10 cellular contexts compared by ENCODE assay signal in the genomic region with DNA sequence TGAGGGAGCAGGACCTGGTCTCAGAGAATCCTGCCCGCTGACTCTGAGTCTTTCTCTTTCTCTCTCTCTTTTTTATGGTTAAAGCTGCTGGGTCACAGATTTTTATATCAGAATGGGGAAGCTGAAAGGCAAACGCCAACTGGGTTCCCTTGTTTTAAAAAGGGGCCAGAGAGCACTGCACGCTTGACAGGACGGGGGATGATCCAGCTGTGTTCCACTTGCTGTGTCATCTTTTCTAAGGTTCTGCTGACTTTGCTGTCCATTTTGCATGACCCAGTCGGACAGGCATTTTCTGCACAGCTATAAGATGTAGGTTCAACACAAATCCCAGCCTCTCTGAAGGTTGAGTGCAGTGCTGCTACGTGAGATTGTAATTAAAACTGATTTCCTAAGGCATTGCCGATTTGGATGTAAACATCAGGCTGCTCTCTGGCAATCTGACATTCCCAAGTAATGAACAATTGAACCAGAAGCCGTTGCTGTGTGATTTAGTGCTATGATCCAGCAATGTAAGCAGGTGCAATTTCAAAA. TPM values are rescaled to one million over a fixed set of nuclear protein-coding genes. Genes with fewer than 3 reads are reported as not detected.
A peak's percentile ranks its signal among the peaks of the same experiment; 100 is the strongest.
DNase-seq lines count a peak whose midpoint lies in the region; ATAC-seq, FAIRE-seq and TF ChIP-seq lines count a peak whose summit lies in the region.
"Had no signal": no experiment of that assay in that cellular context is flagged by ENCODE, and none has a peak within 500 bp of the region (broad histone marks: within the 10 kb centered on the region; RNA-seq: fewer than 3 reads in every experiment).

No MANE protein-coding gene starts in this region.

- 29 to 59% (median 38%) methylated on average over 8 of the region's 8 CpGs for WGBS in psoas muscle, 3 donors

- TF ChIP-seq CTCF in fibroblast of villous mesenchyme (IDR thresholded peaks at IDR 0.05; ENCODE audit: insufficient read depth, low read depth, low read length) (no peak), psoas muscle (IDR thresholded peaks at IDR 0.05) (no peak), WERI-Rb-1 (IDR thresholded peaks at IDR 0.05; ENCODE audit: low read depth, low read length) (no peak), PC-3 (conservative IDR thresholded peaks at IDR 0.05; ENCODE audit: low read depth, low read length) (no peak)

- H3K9me3 ChIP-seq in psoas muscle (no peaks in the 10 kb centered on the region), WERI-Rb-1 (ENCODE audit: severe bottlenecking) (no peaks in the 10 kb centered on the region), PC-3 (ENCODE audit: low read length) (no peaks in the 10 kb centered on the region)
- H3K9me3 ChIP-seq: SJSA1 had no signal

- H4K20me1 ChIP-seq in PC-3 (ENCODE audit: low read length) = no peaks in the 10 kb centered on the region

- no peak overlapping the region for H3K4me3 ChIP-seq in fibroblast of villous mesenchyme (ENCODE audit: low read depth, low read length)
- no peak overlapping the region for H3K4me3 ChIP-seq in psoas muscle
- no peak overlapping the region for H3K4me3 ChIP-seq in WERI-Rb-1 (ENCODE audit: low read depth, low read length)
- no peak overlapping the region for H3K4me3 ChIP-seq in PC-3 (ENCODE audit: low read length)
- H3K4me3 ChIP-seq: SJSA1 had no signal

- H3F3A ChIP-seq in PC-3 (ENCODE audit: low read length, unreplicated experiment) = no peaks in the 10 kb centered on the region

- BruUV-seq in PC-3 (replicated peaks; lab: Mats Ljungman, UMichigan) = no TSS peak

- no peaks in the 10 kb centered on the region for H3K27me3 ChIP-seq in psoas muscle (ENCODE audit: insufficient read depth in 3 of 3, low read length in 2 of 3)
- H3K27me3 ChIP-seq in WERI-Rb-1 (ENCODE audit: insufficient read depth, low read depth, severe bottlenecking) = no peaks in the 10 kb centered on the region
- no peaks in the 10 kb centered on the region for H3K27me3 ChIP-seq in PC-3 (ENCODE audit: low read length)
- H3K27me3 ChIP-seq: SJSA1 had no signal

- peak overlapping the region; percentile 21 for H3K27ac ChIP-seq in psoas muscle
- H3K27ac ChIP-seq in WERI-Rb-1 = no peak overlapping the region
- no peak overlapping the region for H3K27ac ChIP-seq in PC-3 (ENCODE audit: low read length)
- H3K27ac ChIP-seq: SJSA1 had no signal

- intact Hi-C loops in psoas muscle (cut with DNase I) = no loop called here
- intact Hi-C loops in PC-3 (cut with micrococcal nuclease) = no loop called here

- DNase-seq in GM19239 (ENCODE audit: insufficient read length, low spot score) (no peak), RPMI7951 (ENCODE audit: low read depth) (peak; percentile 35), fibroblast of villous mesenchyme (ENCODE audit: low read depth) (peak; percentile 49), psoas muscle (no peak), WERI-Rb-1 (no peak), PC-3 (no peak)
- DNase-seq: effector CD4-positive, alpha-beta T cell; NCI-H2029 treated with DMSO at 0.1 percent for 48 hours had no signal

- no peak overlapping the region for H3K4me2 ChIP-seq in PC-3 (ENCODE audit: low read length)

- CTCF ChIA-PET in PC-3 (lab: Charles Lee) = no interaction called here

- no peak overlapping the region for H3K9ac ChIP-seq in PC-3 (ENCODE audit: low read length)

- no peak overlapping the region for H2AFZ ChIP-seq in PC-3 (ENCODE audit: low read length)

- H3K4me1 ChIP-seq in psoas muscle (peaks cover 9% of the 10 kb centered on the region), PC-3 (ENCODE audit: insufficient read depth, low read length) (no peaks in the 10 kb centered on the region)
- H3K4me1 ChIP-seq: SJSA1 had no signal

- H3K9me2 ChIP-seq in PC-3 (replicated peaks; ENCODE audit: low read length) = no peaks in the 10 kb centered on the region

- peak; percentile 26 for FAIRE-seq in GM19239 (lab: Jason Lieb, UNC)

- no peaks in the 10 kb centered on the region for H3K79me2 ChIP-seq in PC-3 (ENCODE audit: low read length)

- POLR2A ChIA-PET in PC-3 (lab: Charles Lee; ENCODE audit: unreplicated experiment) = no interaction called here

- H3K36me3 ChIP-seq in psoas muscle (ENCODE audit: insufficient read depth in 1 of 2, low read depth in 1 of 2) (peaks cover 0 to 22% of the 10 kb centered on the region in 2 donors), WERI-Rb-1 (no peaks in the 10 kb centered on the region), PC-3 (ENCODE audit: low read depth, low read length) (no peaks in the 10 kb centered on the region)
- H3K36me3 ChIP-seq: SJSA1 had no signal

- ATAC-seq in psoas muscle = peak in 2 of 4 donors; percentile 37 to 48
- no peak for ATAC-seq in HG03139 (IDR thresholded peaks at IDR 0.05; ENCODE audit: unreplicated experiment)
- ATAC-seq in PC-3 = no peak

RNA-seq across cellular contexts. Expression of a gene that starts 25.8 kb away (rescaled TPM):
- total RNA-seq in RPMI7951 (2014; rRNA removed; shearing (Covaris generic)) = 9.8 and 14.5 TPM in 2 replicates
- total RNA-seq in fibroblast of villous mesenchyme (5.5 and 6.5 TPM in 2 replicates), psoas muscle (10 to 100 TPM in 1 of 4 donors, 1 to 10 TPM in 3; 6.3 to 10.4 (median 7.0) TPM), PC-3 (2014; rRNA removed) (8.7 and 12.6 TPM in 2 replicates)
- polyA plus RNA-seq in psoas muscle = 1 to 10 TPM; 4.6 to 6.3 (median 6.2) TPM

Comparison
In these comparisons a context has a peak if more than half of its experiments do, and no peak if none do; other contexts are left out.
1. DNase-seq: peak in RPMI7951 (single experiment) and fibroblast of villous mesenchyme (single experiment); none in GM19239 (single experiment), psoas muscle (0 of 2), WERI-Rb-1 (single experiment) and PC-3 (single experiment).